10 cellular contexts compared by ENCODE assay signal in the genomic region with DNA sequence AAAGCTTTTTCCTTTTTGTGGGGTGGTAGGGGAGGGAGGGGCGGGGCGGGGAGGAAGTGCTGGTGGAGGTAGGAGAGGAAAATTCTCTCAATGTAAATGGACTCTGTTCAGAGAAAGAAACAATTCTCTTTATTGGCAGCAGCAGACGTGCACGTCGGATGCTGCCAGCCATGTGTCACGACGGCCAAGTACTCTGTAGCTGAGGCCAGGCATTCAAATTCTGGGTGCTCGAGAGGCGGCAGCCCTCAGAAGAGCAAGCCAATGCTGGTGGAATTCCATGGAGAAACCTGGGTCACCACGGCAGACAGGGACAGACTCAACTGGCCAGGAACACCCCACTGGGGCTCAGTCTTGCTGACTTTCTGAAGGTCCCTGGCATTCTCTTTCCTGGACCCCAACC.
DNase-seq lines count a peak whose midpoint lies in the region; ATAC-seq and TF ChIP-seq lines count a peak whose summit lies in the region.
"Had no signal": no experiment of that assay in that cellular context is flagged by ENCODE, and none has a peak within 500 bp of the region (broad histone marks: within the 10 kb centered on the region; RNA-seq: fewer than 3 reads in every experiment).

No MANE protein-coding gene starts in this region.

- H3K4me3 ChIP-seq in HEK293 (ENCODE audit: low read depth, low read length) = no peak overlapping the region
- H3K4me3 ChIP-seq: left lung had no signal

- no peak for TF ChIP-seq POLR2A in GM18505 (IDR thresholded peaks at IDR 0.05; ENCODE audit: borderline replicate concordance, extremely low read depth, insufficient read depth, insufficient read length)

- H3K36me3 ChIP-seq in HEK293 (ENCODE audit: control insufficient read depth in 2 of 2, insufficient read depth in 1 of 2, low read length in 2 of 2) = no peaks in the 10 kb centered on the region
- H3K36me3 ChIP-seq: left lung had no signal

- POLR2A ChIA-PET in HEK293 (lab: Yijun Ruan, JAX) = interaction anchor here (0.6 to 0.7 kb wide), 2 partner anchors 81 to 272 kb away, joined by 3 read pairs; no protein-coding TSS in a partner anchor

- ATAC-seq in left lobe of liver (peak; percentile 53), HG03442 (IDR thresholded peaks at IDR 0.05; ENCODE audit: unreplicated experiment) (no peak), GM18505 (IDR thresholded peaks at IDR 0.05; ENCODE audit: unreplicated experiment) (no peak), HG03196 (IDR thresholded peaks at IDR 0.05; ENCODE audit: unreplicated experiment) (no peak), GM18868 (IDR thresholded peaks at IDR 0.05; ENCODE audit: unreplicated experiment) (no peak)

- H3K27ac ChIP-seq in HEK293 (ENCODE audit: extremely low read depth, low read depth, low read length) (peak overlapping the region; percentile 42; the same call in 1 of the 2 replicates), temporal lobe (ENCODE audit: low read depth, low read length) (peak overlapping the region; percentile 29)
- H3K27ac ChIP-seq: left lung had no signal

- CTCF ChIA-PET in HEK293 (lab: Yijun Ruan, JAX) = interaction anchor here (0.5 kb wide), 2 partner anchors 48 to 129 kb away, joined by 3 to 4 read pairs; no protein-coding TSS in a partner anchor

- no peaks in the 10 kb centered on the region for H3K9me3 ChIP-seq in HEK293 (ENCODE audit: control insufficient read depth, insufficient read depth, low read depth, low read length)
- H3K9me3 ChIP-seq: left lung had no signal

- TF ChIP-seq CTCF in HEK293 (tag by site-specific recombination; IDR thresholded peaks at IDR 0.05) = no peak

- H3K4me1 ChIP-seq in HEK293 (ENCODE audit: control insufficient read depth, insufficient read depth, low read length) = peaks cover 9% of the 10 kb centered on the region

- DNase-seq in astrocyte of the hippocampus (ENCODE audit: low read depth, low spot score) = peak; percentile 77
- peak; percentile 57 for DNase-seq in left lobe of liver (ENCODE audit: low spot score)
- DNase-seq: left lung, NCI-H524 treated with DMSO at 0.1 percent for 48 hours had no signal

TF ChIP-seq in HEK293, 187 proteins besides CTCF, POLR2A, EP300 and RAD21:
- TF ChIP-seq ZNF112 (tag by site-specific recombination; IDR thresholded peaks at IDR 0.05) = no peak
